In the genomic region with DNA sequence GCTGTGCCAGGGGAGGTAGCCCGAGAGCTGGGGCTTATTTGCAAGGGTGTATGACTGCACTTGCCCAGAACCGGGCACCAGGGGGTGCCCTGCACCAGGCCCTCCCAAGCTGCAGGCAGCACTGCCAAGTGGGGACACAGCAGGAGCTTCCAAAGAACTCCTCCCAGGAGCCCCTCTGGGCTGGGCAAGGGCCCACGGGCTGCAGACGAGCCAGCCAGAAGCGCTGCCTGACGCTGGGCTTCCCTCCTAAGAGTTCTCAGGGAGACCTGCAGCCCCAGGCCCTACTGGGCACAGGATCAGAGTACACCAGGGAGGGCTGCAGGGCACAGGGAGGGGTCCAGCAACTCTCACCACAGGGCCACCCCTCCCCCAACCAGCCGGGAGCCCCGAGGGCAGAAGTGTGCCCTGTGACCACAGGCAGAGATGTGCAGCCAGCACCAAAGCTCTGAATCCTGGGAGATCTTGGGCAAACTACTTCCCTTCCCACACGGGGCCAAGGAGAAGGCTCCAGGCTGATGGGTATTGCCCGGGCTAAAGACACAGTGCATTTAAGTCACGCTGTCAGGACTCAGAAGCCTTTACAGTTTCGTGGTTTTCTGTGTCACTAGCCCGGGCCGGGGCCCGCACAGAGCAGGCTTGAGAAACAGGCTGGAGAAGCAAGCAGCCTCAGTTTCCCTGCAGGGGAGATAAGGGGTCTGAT, we compare ENCODE assay signal across 1 cellular context.
TF ChIP-seq lines count a peak whose summit lies in the region.

No MANE protein-coding gene starts in this region.

TF ChIP-seq in HEK293, 187 proteins besides CTCF, POLR2A, EP300 and RAD21 (continued from another document):
- TF ChIP-seq, protein P1, sequence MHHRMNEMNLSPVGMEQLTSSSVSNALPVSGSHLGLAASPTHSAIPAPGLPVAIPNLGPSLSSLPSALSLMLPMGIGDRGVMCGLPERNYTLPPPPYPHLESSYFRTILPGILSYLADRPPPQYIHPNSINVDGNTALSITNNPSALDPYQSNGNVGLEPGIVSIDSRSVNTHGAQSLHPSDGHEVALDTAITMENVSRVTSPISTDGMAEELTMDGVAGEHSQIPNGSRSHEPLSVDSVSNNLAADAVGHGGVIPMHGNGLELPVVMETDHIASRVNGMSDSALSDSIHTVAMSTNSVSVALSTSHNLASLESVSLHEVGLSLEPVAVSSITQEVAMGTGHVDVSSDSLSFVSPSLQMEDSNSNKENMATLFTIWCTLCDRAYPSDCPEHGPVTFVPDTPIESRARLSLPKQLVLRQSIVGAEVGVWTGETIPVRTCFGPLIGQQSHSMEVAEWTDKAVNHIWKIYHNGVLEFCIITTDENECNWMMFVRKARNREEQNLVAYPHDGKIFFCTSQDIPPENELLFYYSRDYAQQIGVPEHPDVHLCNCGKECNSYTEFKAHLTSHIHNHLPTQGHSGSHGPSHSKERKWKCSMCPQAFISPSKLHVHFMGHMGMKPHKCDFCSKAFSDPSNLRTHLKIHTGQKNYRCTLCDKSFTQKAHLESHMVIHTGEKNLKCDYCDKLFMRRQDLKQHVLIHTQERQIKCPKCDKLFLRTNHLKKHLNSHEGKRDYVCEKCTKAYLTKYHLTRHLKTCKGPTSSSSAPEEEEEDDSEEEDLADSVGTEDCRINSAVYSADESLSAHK (tag by site-specific recombination; IDR thresholded peaks at IDR 0.05): no peak
- TF ChIP-seq SP2 (tag by site-specific recombination; IDR thresholded peaks at IDR 0.05): no peak
- TF ChIP-seq ZNF600 (tag by site-specific recombination; IDR thresholded peaks at IDR 0.05): no peak
- TF ChIP-seq ZBTB7A (tag by site-specific recombination; IDR thresholded peaks at IDR 0.05; ENCODE audit: low read depth): no peak
- no peak for TF ChIP-seq ZNF16 (tag by site-specific recombination; IDR thresholded peaks at IDR 0.05; ENCODE audit: low read depth)
- TF ChIP-seq ZBTB48 (tag by site-specific recombination; IDR thresholded peaks at IDR 0.05): no peak; the same call in 1 of the 2 replicates
- TF ChIP-seq ZNF211 (tag by site-specific recombination; IDR thresholded peaks at IDR 0.05; ENCODE audit: low read depth): no peak
- TF ChIP-seq, protein P2, sequence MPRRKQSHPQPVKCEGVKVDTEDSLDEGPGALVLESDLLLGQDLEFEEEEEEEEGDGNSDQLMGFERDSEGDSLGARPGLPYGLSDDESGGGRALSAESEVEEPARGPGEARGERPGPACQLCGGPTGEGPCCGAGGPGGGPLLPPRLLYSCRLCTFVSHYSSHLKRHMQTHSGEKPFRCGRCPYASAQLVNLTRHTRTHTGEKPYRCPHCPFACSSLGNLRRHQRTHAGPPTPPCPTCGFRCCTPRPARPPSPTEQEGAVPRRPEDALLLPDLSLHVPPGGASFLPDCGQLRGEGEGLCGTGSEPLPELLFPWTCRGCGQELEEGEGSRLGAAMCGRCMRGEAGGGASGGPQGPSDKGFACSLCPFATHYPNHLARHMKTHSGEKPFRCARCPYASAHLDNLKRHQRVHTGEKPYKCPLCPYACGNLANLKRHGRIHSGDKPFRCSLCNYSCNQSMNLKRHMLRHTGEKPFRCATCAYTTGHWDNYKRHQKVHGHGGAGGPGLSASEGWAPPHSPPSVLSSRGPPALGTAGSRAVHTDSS (tag by site-specific recombination; IDR thresholded peaks at IDR 0.05): no peak
- TF ChIP-seq, protein P3, sequence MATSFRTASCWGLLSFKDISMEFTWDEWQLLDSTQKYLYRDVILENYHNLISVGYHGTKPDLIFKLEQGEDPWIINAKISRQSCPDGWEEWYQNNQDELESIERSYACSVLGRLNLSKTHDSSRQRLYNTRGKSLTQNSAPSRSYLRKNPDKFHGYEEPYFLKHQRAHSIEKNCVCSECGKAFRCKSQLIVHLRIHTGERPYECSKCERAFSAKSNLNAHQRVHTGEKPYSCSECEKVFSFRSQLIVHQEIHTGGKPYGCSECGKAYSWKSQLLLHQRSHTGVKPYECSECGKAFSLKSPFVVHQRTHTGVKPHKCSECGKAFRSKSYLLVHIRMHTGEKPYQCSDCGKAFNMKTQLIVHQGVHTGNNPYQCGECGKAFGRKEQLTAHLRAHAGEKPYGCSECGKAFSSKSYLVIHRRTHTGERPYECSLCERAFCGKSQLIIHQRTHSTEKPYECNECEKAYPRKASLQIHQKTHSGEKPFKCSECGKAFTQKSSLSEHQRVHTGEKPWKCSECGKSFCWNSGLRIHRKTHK (tag by site-specific recombination; IDR thresholded peaks at IDR 0.05): no peak
- TF ChIP-seq ZNF777 (tag by site-specific recombination; IDR thresholded peaks at IDR 0.05; ENCODE audit: borderline replicate concordance): no peak
- no peak for TF ChIP-seq ZNF132 (tag by site-specific recombination; IDR thresholded peaks at IDR 0.05; ENCODE audit: borderline replicate concordance)
- peak; percentile 44; the same call in 1 of the 2 replicates for TF ChIP-seq PATZ1 (tag by site-specific recombination; IDR thresholded peaks at IDR 0.05)
- TF ChIP-seq ZNF529 (tag by site-specific recombination; IDR thresholded peaks at IDR 0.05; ENCODE audit: insufficient replicate concordance): no peak
